5 cellular contexts compared by ENCODE assay signal in genomic region chr7:22708677-22709061, GRCh38. TPM values are rescaled to one million over a fixed set of nuclear protein-coding genes. Genes with fewer than 3 reads are reported as not detected.
"Had no signal": no experiment of that assay in that cellular context is flagged by ENCODE, and none has a peak within 500 bp of the region (broad histone marks: within the 10 kb centered on the region; RNA-seq: fewer than 3 reads in every experiment).

No MANE protein-coding gene starts in this region.

RNA-seq across cellular contexts. Expression of gene IL6, which starts 18.3 kb away (rescaled TPM):
- total RNA-seq: occipital lobe, progenitor cell of endocrine pancreas, skeletal muscle tissue, testis had no signal
- polyA plus RNA-seq: neural cell had no signal
